11 cellular contexts compared by ENCODE assay signal in the genomic region with DNA sequence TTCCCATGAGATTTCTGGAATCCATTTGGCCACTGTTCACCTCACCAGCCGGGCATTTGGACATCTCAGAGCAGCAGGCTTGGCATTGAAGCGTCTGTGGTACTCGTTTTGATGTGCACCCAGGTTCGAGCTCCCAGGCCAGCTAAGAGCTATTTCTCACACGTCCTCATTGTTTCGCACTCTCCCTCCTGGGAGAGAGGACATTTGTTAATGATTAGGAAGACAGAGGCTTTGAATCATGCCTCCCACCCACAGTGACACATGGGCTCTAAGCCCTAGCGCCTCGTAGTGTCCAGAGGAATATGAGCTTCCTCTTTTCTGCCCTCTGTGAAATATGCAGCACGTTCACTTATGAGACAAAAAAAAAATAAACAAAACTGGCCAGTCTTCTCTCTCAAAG.
A peak's percentile ranks its signal among the peaks of the same experiment; 100 is the strongest.
DNase-seq lines count a peak whose midpoint lies in the region; ATAC-seq and TF ChIP-seq lines count a peak whose summit lies in the region.
"Had no signal": no experiment of that assay in that cellular context is flagged by ENCODE, and none has a peak within 500 bp of the region (broad histone marks: within the 10 kb centered on the region; RNA-seq: fewer than 3 reads in every experiment).

No MANE protein-coding gene starts in this region.

- peak overlapping the region; percentile 10 for H3K4me2 ChIP-seq in mesenchymal stem cell (ENCODE audit: low read length, poor library complexity, severe bottlenecking)

- H3K4me1 ChIP-seq in mesenchymal stem cell (ENCODE audit: control insufficient read depth, insufficient read depth, low read depth, low read length), result peaks cover 20% of the 10 kb centered on the region

- H3K4me3 Mint-ChIP-seq in T-helper 2 cell treated with Interferon-gamma antibody and Interleukin-4, amounts not matched to agents 5 μg/mL and 100 μg/mL, for 36 hours, result no peak overlapping the region

- no peaks in the 10 kb centered on the region for H3K36me3 Mint-ChIP-seq in T-helper 2 cell treated with Interferon-gamma antibody and Interleukin-4, amounts not matched to agents 5 μg/mL and 100 μg/mL, for 36 hours (ENCODE audit: low read depth)

- H2BK12ac ChIP-seq in mesenchymal stem cell (ENCODE audit: low read length in 2 of 2), result peak overlapping the region in 1 of 2 experiments; percentile 91

- no peak overlapping the region for H2BK15ac ChIP-seq in mesenchymal stem cell (ENCODE audit: low read depth, poor library complexity, severe bottlenecking)

- peak overlapping the region; percentile 68 for H3K9ac ChIP-seq in mesenchymal stem cell (ENCODE audit: low read length)

- no peaks in the 10 kb centered on the region for H3K9me3 Mint-ChIP-seq in T-helper 2 cell treated with Interferon-gamma antibody and Interleukin-4, amounts not matched to agents 5 μg/mL and 100 μg/mL, for 36 hours

- no peak overlapping the region for H3K23ac ChIP-seq in mesenchymal stem cell (ENCODE audit: low read length in 2 of 2)

- no peak overlapping the region for H2AFZ ChIP-seq in mesenchymal stem cell (ENCODE audit: low read depth, low read length)

- peak overlapping the region; percentile 87 for H2BK5ac ChIP-seq in mesenchymal stem cell (ENCODE audit: low read depth, low read length, poor library complexity, severe bottlenecking)

- no peaks in the 10 kb centered on the region for H3K9me3 ChIP-seq in mesenchymal stem cell (ENCODE audit: control insufficient read depth, low read length)
- H3K9me3 ChIP-seq: thoracic aorta had no signal

- H3K4ac ChIP-seq in mesenchymal stem cell (ENCODE audit: low read depth in 1 of 2, low read length in 2 of 2), result peak overlapping the region in 1 of 2 experiments; percentile 40

- DNase-seq in AG10803 (ENCODE audit: low read depth), result peak; percentile 95
- DNase-seq in Kasumi-1 (lab: John Stamatoyannopoulos, UW), result peak; percentile 44 to 46
- DNase-seq in cardiac fibroblast (ENCODE audit: low read depth in 2 of 2), result peak; percentile 41 to 80
- peak; percentile 76 for DNase-seq in mesenchymal stem cell
- no peak for DNase-seq in T-helper 2 cell treated with Interferon-gamma antibody and Interleukin-4, amounts not matched to agents 5 μg/mL and 100 μg/mL, for 36 hours (ENCODE audit: low spot score)
- no peak for DNase-seq in activated T-cell treated with anti-CD3 and anti-CD28 coated beads, Interleukin-2, amount 50 U/mL, for 1 hour
- no peak for DNase-seq in Ammon's horn (ENCODE audit: low spot score)
- DNase-seq: midbrain, NCI-H345 had no signal

- peak overlapping the region; percentile 31 to 90 for H3K18ac ChIP-seq in mesenchymal stem cell (ENCODE audit: low read depth in 1 of 2, low read length in 2 of 2)

- no peak overlapping the region for H3K4me3 ChIP-seq in AG10803 (ENCODE audit: low read length)
- no peak overlapping the region for H3K4me3 ChIP-seq in cardiac fibroblast (replicated peaks in 1 of 2; ENCODE audit: low read depth in 2 of 2, low read length in 2 of 2)
- H3K4me3 ChIP-seq in mesenchymal stem cell (ENCODE audit: insufficient read depth in 1 of 2, low read depth in 1 of 2, low read length in 2 of 2), result peak overlapping the region in 1 of 2 experiments; percentile 39
- H3K4me3 ChIP-seq: thoracic aorta had no signal

- no peaks in the 10 kb centered on the region for H3K27me3 Mint-ChIP-seq in T-helper 2 cell treated with Interferon-gamma antibody and Interleukin-4, amounts not matched to agents 5 μg/mL and 100 μg/mL, for 36 hours (ENCODE audit: low read depth)

- no peak overlapping the region for H3K27ac Mint-ChIP-seq in T-helper 2 cell treated with Interferon-gamma antibody and Interleukin-4, amounts not matched to agents 5 μg/mL and 100 μg/mL, for 36 hours

- no peaks in the 10 kb centered on the region for H3K36me3 ChIP-seq in mesenchymal stem cell (ENCODE audit: control insufficient read depth in 1 of 2, insufficient read depth in 2 of 2, low read depth in 1 of 2, low read length in 2 of 2)
- H3K36me3 ChIP-seq: thoracic aorta had no signal

- H3K27me3 ChIP-seq in mesenchymal stem cell (ENCODE audit: control insufficient read depth in 1 of 2, insufficient read depth in 1 of 2, low read length in 2 of 2), result no peaks in the 10 kb centered on the region

- peak overlapping the region; percentile 4 for H2BK120ac ChIP-seq in mesenchymal stem cell (ENCODE audit: low read depth, low read length)

- no peak overlapping the region for H3K14ac ChIP-seq in mesenchymal stem cell (ENCODE audit: low read length in 2 of 2)

- TF ChIP-seq CTCF in AG10803 (conservative IDR thresholded peaks at IDR 0.05; ENCODE audit: low read length) (peak; percentile 53), cardiac fibroblast (IDR thresholded peaks at IDR 0.05; ENCODE audit: low read depth, low read length) (peak; percentile 23)

- H2AK5ac ChIP-seq in mesenchymal stem cell (ENCODE audit: low read length, severe bottlenecking), result peak overlapping the region; percentile 47

- 12% methylated on average over 6 of the region's 9 CpGs for WGBS in mesenchymal stem cell

- peak overlapping the region; percentile 94 for H3K27ac ChIP-seq in mesenchymal stem cell (ENCODE audit: low read length, poor library complexity, severe bottlenecking)
- H3K27ac ChIP-seq: thoracic aorta had no signal

- ATAC-seq in HG02840 (IDR thresholded peaks at IDR 0.05; ENCODE audit: low FRiP score, unreplicated experiment), result no peak

- no peaks in the 10 kb centered on the region for H3K4me1 Mint-ChIP-seq in T-helper 2 cell treated with Interferon-gamma antibody and Interleukin-4, amounts not matched to agents 5 μg/mL and 100 μg/mL, for 36 hours (ENCODE audit: low read depth)

- H4K91ac ChIP-seq in mesenchymal stem cell (ENCODE audit: low read length), result no peak overlapping the region

- no peaks in the 10 kb centered on the region for H3K79me1 ChIP-seq in mesenchymal stem cell (replicated peaks; ENCODE audit: low read length, poor library complexity, severe bottlenecking)

- H4K8ac ChIP-seq in mesenchymal stem cell (ENCODE audit: low read length), result no peak overlapping the region

Comparison
In these comparisons a context has a peak if more than half of its experiments do, and no peak if none do; other contexts are left out.
1. DNase-seq: peak in AG10803 (single experiment), Kasumi-1 (2 of 2), cardiac fibroblast (2 of 2) and mesenchymal stem cell (single experiment); none in T-helper 2 cell treated with Interferon-gamma antibody and Interleukin-4, amounts not matched to agents 5 μg/mL and 100 μg/mL, for 36 hours (single experiment), activated T-cell treated with anti-CD3 and anti-CD28 coated beads, Interleukin-2, amount 50 U/mL, for 1 hour (single experiment) and Ammon's horn (single experiment).